1 cellular context compared by ENCODE assay signal in the genomic region with DNA sequence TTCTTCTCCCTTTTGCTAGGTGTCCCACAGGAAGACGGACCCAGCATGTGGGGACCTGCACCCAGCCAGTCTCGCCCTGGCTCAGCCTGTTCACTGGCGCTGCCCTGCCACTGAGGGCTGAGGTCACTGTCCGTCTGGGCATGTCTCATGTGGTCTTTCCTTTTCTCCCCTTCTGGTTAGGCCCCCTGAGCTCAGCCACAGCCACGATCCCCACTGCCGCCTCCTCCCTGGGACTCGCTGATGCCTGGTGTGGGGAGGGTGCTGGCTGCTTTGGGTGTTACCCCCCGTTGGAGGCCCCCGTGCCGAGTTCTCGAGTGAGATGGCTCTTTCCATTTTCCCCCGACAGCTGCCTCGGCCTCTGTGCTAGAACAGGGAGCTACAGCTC.
TF ChIP-seq lines count a peak whose summit lies in the region.

No MANE protein-coding gene starts in this region.

TF ChIP-seq in HepG2, 621 proteins besides CTCF, POLR2A, EP300 and RAD21 (continued from another document):
- TF ChIP-seq, protein P1, sequence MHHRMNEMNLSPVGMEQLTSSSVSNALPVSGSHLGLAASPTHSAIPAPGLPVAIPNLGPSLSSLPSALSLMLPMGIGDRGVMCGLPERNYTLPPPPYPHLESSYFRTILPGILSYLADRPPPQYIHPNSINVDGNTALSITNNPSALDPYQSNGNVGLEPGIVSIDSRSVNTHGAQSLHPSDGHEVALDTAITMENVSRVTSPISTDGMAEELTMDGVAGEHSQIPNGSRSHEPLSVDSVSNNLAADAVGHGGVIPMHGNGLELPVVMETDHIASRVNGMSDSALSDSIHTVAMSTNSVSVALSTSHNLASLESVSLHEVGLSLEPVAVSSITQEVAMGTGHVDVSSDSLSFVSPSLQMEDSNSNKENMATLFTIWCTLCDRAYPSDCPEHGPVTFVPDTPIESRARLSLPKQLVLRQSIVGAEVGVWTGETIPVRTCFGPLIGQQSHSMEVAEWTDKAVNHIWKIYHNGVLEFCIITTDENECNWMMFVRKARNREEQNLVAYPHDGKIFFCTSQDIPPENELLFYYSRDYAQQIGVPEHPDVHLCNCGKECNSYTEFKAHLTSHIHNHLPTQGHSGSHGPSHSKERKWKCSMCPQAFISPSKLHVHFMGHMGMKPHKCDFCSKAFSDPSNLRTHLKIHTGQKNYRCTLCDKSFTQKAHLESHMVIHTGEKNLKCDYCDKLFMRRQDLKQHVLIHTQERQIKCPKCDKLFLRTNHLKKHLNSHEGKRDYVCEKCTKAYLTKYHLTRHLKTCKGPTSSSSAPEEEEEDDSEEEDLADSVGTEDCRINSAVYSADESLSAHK (CRISPR knock-in tag; IDR thresholded peaks at IDR 0.05; ENCODE audit: borderline replicate concordance), result no peak
- TF ChIP-seq ERF (CRISPR knock-in tag; IDR thresholded peaks at IDR 0.05), result no peak
- no peak for TF ChIP-seq ZNF343 (CRISPR knock-in tag; IDR thresholded peaks at IDR 0.05)
- TF ChIP-seq TBX2 (CRISPR knock-in tag; IDR thresholded peaks at IDR 0.05; ENCODE audit: borderline replicate concordance), result no peak
- TF ChIP-seq RXRB (CRISPR knock-in tag; IDR thresholded peaks at IDR 0.05; ENCODE audit: borderline replicate concordance), result no peak
- no peak for TF ChIP-seq ZFP90 (CRISPR knock-in tag; IDR thresholded peaks at IDR 0.05; ENCODE audit: borderline replicate concordance)
- no peak for TF ChIP-seq PRPF4 (IDR thresholded peaks at IDR 0.05; ENCODE audit: low read depth, low read length, poor library complexity, severe bottlenecking)
- peak; percentile 78; the same call in 1 of the 2 replicates for TF ChIP-seq ZNF333 (CRISPR knock-in tag; IDR thresholded peaks at IDR 0.05; ENCODE audit: borderline replicate concordance)
